12 cellular contexts compared by ENCODE assay signal in genomic region chr2:219209818-219210571, GRCh38. TPM values are rescaled to one million over a fixed set of nuclear protein-coding genes. Genes with fewer than 3 reads are reported as not detected.
DNase-seq lines count a peak whose midpoint lies in the region; ATAC-seq lines count a peak whose summit lies in the region.
"Had no signal": no experiment of that assay in that cellular context is flagged by ENCODE, and none has a peak within 500 bp of the region (broad histone marks: within the 10 kb centered on the region; RNA-seq: fewer than 3 reads in every experiment).

No MANE protein-coding gene starts in this region.

- H3K27ac ChIP-seq in BLaER1 (peak overlapping the region; percentile 49), trophoblast cell (ENCODE audit: low read depth, low read length) (no peak overlapping the region)
- H3K27ac ChIP-seq in naive thymus-derived CD4-positive, alpha-beta T cell (ENCODE audit: low read depth, low read length) = peak overlapping the region; percentile 25

- no peak overlapping the region for H3K4me3 ChIP-seq in BLaER1
- H3K4me3 ChIP-seq in naive thymus-derived CD4-positive, alpha-beta T cell (ENCODE audit: low read length) = no peak overlapping the region
- H3K4me3 ChIP-seq in trophoblast cell (ENCODE audit: low read depth, low read length) = no peak overlapping the region
- H3K4me3 ChIP-seq: tibial nerve had no signal

- CTCF ChIA-PET in naive thymus-derived CD4-positive, alpha-beta T cell (lab: Charles Lee) = interaction anchor here (1.2 to 5.0 kb wide), 4 partner anchors 36 to 180 kb away, joined by 3 to 54 read pairs (median 28); partner anchors contain the start of genes CNPPD1 and NHEJ1

- no peak overlapping the region for H4K12ac ChIP-seq in trophoblast cell (ENCODE audit: low read depth, low read length)

- H3K4me3 Mint-ChIP-seq in activated T-helper 1 cell treated with anti-CD3 and anti-CD28 coated beads, Interleukin-12 subunit alpha, Interleukin-12 subunit beta, Interleukin-2, Interleukin-4 antibody, amounts not matched to agents 30 ng/mL and 10 ng/mL and 1 ng/mL, durations not matched to agents 14 hours and 24 hours and 36 hours = peak overlapping the region; percentile 59
- peak overlapping the region in 4 of 10 donors; percentile 50 to 64 (median 52) for H3K4me3 Mint-ChIP-seq in naive thymus-derived CD4-positive, alpha-beta T cell

- H3K36me3 ChIP-seq in BLaER1 (peaks cover 65% of the 10 kb centered on the region), trophoblast cell (ENCODE audit: control insufficient read depth in 1 of 2, insufficient read depth in 2 of 2, low read length in 2 of 2) (peaks cover 56 to 63% of the 10 kb centered on the region in 2 experiments)
- H3K36me3 ChIP-seq in naive thymus-derived CD4-positive, alpha-beta T cell (ENCODE audit: control insufficient read depth in 2 of 3, insufficient read depth in 3 of 3, low read length in 3 of 3) = peaks cover 9 to 31% (median 14%) of the 10 kb centered on the region in 3 experiments

- H3K9me3 Mint-ChIP-seq in activated T-helper 1 cell treated with anti-CD3 and anti-CD28 coated beads, Interleukin-12 subunit alpha, Interleukin-12 subunit beta, Interleukin-2, Interleukin-4 antibody, amounts not matched to agents 30 ng/mL and 10 ng/mL and 1 ng/mL, durations not matched to agents 14 hours and 24 hours and 36 hours = no peaks in the 10 kb centered on the region
- H3K9me3 Mint-ChIP-seq in naive thymus-derived CD4-positive, alpha-beta T cell = peaks cover 0 to 5% (median 0%) of the 10 kb centered on the region in 11 donors

- H3K4me2 ChIP-seq in BLaER1 (peak overlapping the region; percentile 11), trophoblast cell (ENCODE audit: low read length) (no peak overlapping the region)

- H3K79me1 ChIP-seq in trophoblast cell (ENCODE audit: low read length) = peaks cover 5% of the 10 kb centered on the region

- no peak overlapping the region for H2BK12ac ChIP-seq in trophoblast cell (ENCODE audit: low read length)

- peaks cover 45% of the 10 kb centered on the region for H3K4me1 Mint-ChIP-seq in activated T-helper 1 cell treated with anti-CD3 and anti-CD28 coated beads, Interleukin-12 subunit alpha, Interleukin-12 subunit beta, Interleukin-2, Interleukin-4 antibody, amounts not matched to agents 30 ng/mL and 10 ng/mL and 1 ng/mL, durations not matched to agents 14 hours and 24 hours and 36 hours (ENCODE audit: low read depth)
- peaks cover 15 to 54% (median 47%) of the 10 kb centered on the region in 7 donors for H3K4me1 Mint-ChIP-seq in naive thymus-derived CD4-positive, alpha-beta T cell

- ATAC-seq in naive thymus-derived CD4-positive, alpha-beta T cell = no peak
- no peak for ATAC-seq in GM21360 (IDR thresholded peaks at IDR 0.05; ENCODE audit: unreplicated experiment)
- ATAC-seq: activated CD4-positive, CD25-positive, alpha-beta regulatory T cell treated with anti-CD3 and anti-CD28 coated beads, Interleukin-2, amount 50 U/mL, for 24 hours; left ventricle myocardium superior had no signal

- H3K9ac ChIP-seq in BLaER1 (peak overlapping the region; percentile 26; the same call in 1 of the 2 replicates), trophoblast cell (ENCODE audit: low read length) (no peak overlapping the region)

- H3K9me3 ChIP-seq in BLaER1 = no peaks in the 10 kb centered on the region
- H3K9me3 ChIP-seq in naive thymus-derived CD4-positive, alpha-beta T cell (ENCODE audit: control insufficient read depth in 2 of 3, low read length in 3 of 3) = no peaks in the 10 kb centered on the region
- no peaks in the 10 kb centered on the region for H3K9me3 ChIP-seq in trophoblast cell (ENCODE audit: insufficient read depth, low read depth, low read length)
- H3K9me3 ChIP-seq: tibial nerve had no signal

- no peak overlapping the region for H2BK120ac ChIP-seq in trophoblast cell (ENCODE audit: insufficient read depth, low read length, poor library complexity)

- H2AK5ac ChIP-seq in trophoblast cell (ENCODE audit: low read length) = no peak overlapping the region

- DNase-seq in GF-D8 (lab: John Stamatoyannopoulos, UW) (peak; percentile 60), trophoblast cell (no peak), COR-L47 (lab: John Stamatoyannopoulos, UW) (no peak), OCI-M2 (lab: John Stamatoyannopoulos, UW; ENCODE audit: unreplicated experiment) (no peak)
- no peak for DNase-seq in activated T-helper 1 cell treated with anti-CD3 and anti-CD28 coated beads, Interleukin-12 subunit alpha, Interleukin-12 subunit beta, Interleukin-2, Interleukin-4 antibody, amounts not matched to agents 30 ng/mL and 10 ng/mL and 1 ng/mL, durations not matched to agents 14 hours and 24 hours and 36 hours (ENCODE audit: low spot score)
- DNase-seq in naive thymus-derived CD4-positive, alpha-beta T cell = peak in 1 of 9 donors; percentile 20
- DNase-seq: left ventricle myocardium superior, NCI-H1417 treated with DMSO at 0.1 percent for 48 hours had no signal

- H3K27me3 Mint-ChIP-seq in activated T-helper 1 cell treated with anti-CD3 and anti-CD28 coated beads, Interleukin-12 subunit alpha, Interleukin-12 subunit beta, Interleukin-2, Interleukin-4 antibody, amounts not matched to agents 30 ng/mL and 10 ng/mL and 1 ng/mL, durations not matched to agents 14 hours and 24 hours and 36 hours (ENCODE audit: insufficient read depth) = no peaks in the 10 kb centered on the region
- H3K27me3 Mint-ChIP-seq in naive thymus-derived CD4-positive, alpha-beta T cell = no peaks in the 10 kb centered on the region

- no peaks in the 10 kb centered on the region for H4K20me1 ChIP-seq in BLaER1

- H3K27me3 ChIP-seq in BLaER1 = no peaks in the 10 kb centered on the region
- no peaks in the 10 kb centered on the region for H3K27me3 ChIP-seq in naive thymus-derived CD4-positive, alpha-beta T cell (ENCODE audit: control insufficient read depth in 2 of 2, insufficient read depth in 2 of 2, low read length in 2 of 2)
- H3K27me3 ChIP-seq in trophoblast cell (ENCODE audit: insufficient read depth, low read length) = no peaks in the 10 kb centered on the region
- H3K27me3 ChIP-seq: tibial nerve had no signal

- intact Hi-C loops in activated T-helper 1 cell treated with anti-CD3 and anti-CD28 coated beads, Interleukin-12 subunit alpha, Interleukin-12 subunit beta, Interleukin-2, Interleukin-4 antibody, amounts not matched to agents 30 ng/mL and 10 ng/mL and 1 ng/mL, durations not matched to agents 14 hours and 24 hours and 36 hours (cut with micrococcal nuclease) = no loop called here
- intact Hi-C loops in naive thymus-derived CD4-positive, alpha-beta T cell (cut with micrococcal nuclease) = loop anchor here (5.0 kb wide), 3 partner anchors 287 to 387 kb away; partner anchors contain the start of genes CHPF (in 1 of the 2), GMPPA (in 1 of the 2), STK11IP (in 1 of the 2) and TMEM198 (in 1 of the 2)

- no peak overlapping the region for H4K91ac ChIP-seq in trophoblast cell (ENCODE audit: low read depth, low read length)

- POLR2A ChIA-PET in naive thymus-derived CD4-positive, alpha-beta T cell (lab: Charles Lee) = interaction anchor here (1.1 to 17.4 kb wide), 10 partner anchors 20 to 85 kb away, joined by 3 to 343 read pairs (median 6); partner anchors contain the start of genes ANKZF1, ATG9A, CNPPD1 and DNAJB2

- H3K4me1 ChIP-seq in BLaER1 = peaks cover 40% of the 10 kb centered on the region
- peaks cover 20 to 28% of the 10 kb centered on the region in 2 donors for H3K4me1 ChIP-seq in naive thymus-derived CD4-positive, alpha-beta T cell (ENCODE audit: control insufficient read depth in 2 of 2, insufficient read depth in 2 of 2, low read length in 2 of 2)
- H3K4me1 ChIP-seq in trophoblast cell (ENCODE audit: control insufficient read depth in 1 of 2, insufficient read depth in 2 of 2, low read length in 2 of 2) = peaks cover 2 to 4% of the 10 kb centered on the region in 2 experiments

- H3K14ac ChIP-seq in trophoblast cell (ENCODE audit: low read length) = no peak overlapping the region

- H3K27ac Mint-ChIP-seq in activated T-helper 1 cell treated with anti-CD3 and anti-CD28 coated beads, Interleukin-12 subunit alpha, Interleukin-12 subunit beta, Interleukin-2, Interleukin-4 antibody, amounts not matched to agents 30 ng/mL and 10 ng/mL and 1 ng/mL, durations not matched to agents 14 hours and 24 hours and 36 hours = peak overlapping the region; percentile 79
- peak overlapping the region; percentile 78 to 98 (median 88) for H3K27ac Mint-ChIP-seq in naive thymus-derived CD4-positive, alpha-beta T cell

- peaks cover 5% of the 10 kb centered on the region for H3K79me2 ChIP-seq in trophoblast cell (ENCODE audit: control insufficient read depth, insufficient read depth, low read length, poor library complexity)

- H3K23ac ChIP-seq in trophoblast cell (ENCODE audit: low read length) = no peak overlapping the region

- no peak overlapping the region for H2BK5ac ChIP-seq in trophoblast cell (ENCODE audit: low read depth, low read length, poor library complexity)

- no peak overlapping the region for H2AFZ ChIP-seq in trophoblast cell (ENCODE audit: insufficient read depth, low read length, poor library complexity)

- H3K36me3 Mint-ChIP-seq in activated T-helper 1 cell treated with anti-CD3 and anti-CD28 coated beads, Interleukin-12 subunit alpha, Interleukin-12 subunit beta, Interleukin-2, Interleukin-4 antibody, amounts not matched to agents 30 ng/mL and 10 ng/mL and 1 ng/mL, durations not matched to agents 14 hours and 24 hours and 36 hours (ENCODE audit: low read depth) = peaks cover 50% of the 10 kb centered on the region
- H3K36me3 Mint-ChIP-seq in naive thymus-derived CD4-positive, alpha-beta T cell = peaks cover 0 to 22% (median 4%) of the 10 kb centered on the region in 5 donors

- no peak overlapping the region for H3K18ac ChIP-seq in trophoblast cell (ENCODE audit: low read length)

- no peak overlapping the region for H4K8ac ChIP-seq in trophoblast cell (ENCODE audit: low read depth, low read length)

- no peak overlapping the region for H3K4ac ChIP-seq in trophoblast cell (ENCODE audit: low read depth, low read length)

- WGBS in trophoblast cell (ENCODE audit: extremely low coverage, insufficient coverage, insufficient read length) = no CpG with 5 or more reads among the region's 15 CpGs

RNA-seq across cellular contexts. Expression of gene ZFAND2B, which starts 3.4 kb away (rescaled TPM):
- total RNA-seq in activated T-helper 1 cell treated with anti-CD3 and anti-CD28 coated beads, Interleukin-12 subunit alpha, Interleukin-12 subunit beta, Interleukin-2, Interleukin-4 antibody, amounts not matched to agents 30 ng/mL and 10 ng/mL and 1 ng/mL, durations not matched to agents 14 hours and 24 hours and 36 hours = 35.0 and 41.3 TPM in 2 replicates
- total RNA-seq in naive thymus-derived CD4-positive, alpha-beta T cell = 10 to 100 TPM; 50.1 to 79.5 (median 71.3) TPM
- polyA plus RNA-seq in naive thymus-derived CD4-positive, alpha-beta T cell = 10 to 100 TPM; 72.4 to 90.7 TPM
- 26.1 and 26.8 TPM in 2 replicates for polyA plus RNA-seq in trophoblast cell (2013)

RNA-seq across cellular contexts. Expression of gene ABCB6, which starts 8.8 kb away (rescaled TPM):
- total RNA-seq in activated T-helper 1 cell treated with anti-CD3 and anti-CD28 coated beads, Interleukin-12 subunit alpha, Interleukin-12 subunit beta, Interleukin-2, Interleukin-4 antibody, amounts not matched to agents 30 ng/mL and 10 ng/mL and 1 ng/mL, durations not matched to agents 14 hours and 24 hours and 36 hours = 31.9 and 32.9 TPM in 2 replicates
- 10 to 100 TPM in 2 of 5 experiments, 1 to 10 TPM in 3; 4.1 to 30.2 (median 8.3) TPM for total RNA-seq in naive thymus-derived CD4-positive, alpha-beta T cell
- 1 to 10 TPM in 1 of 2 donors, under 1 TPM in 1; 0.66 to 3.2 TPM for polyA plus RNA-seq in naive thymus-derived CD4-positive, alpha-beta T cell
- polyA plus RNA-seq in trophoblast cell (2013) = 18.9 and 20.8 TPM in 2 replicates

RNA-seq across cellular contexts. Expression of gene ATG9A, which starts 19.4 kb away (rescaled TPM):
- total RNA-seq in activated T-helper 1 cell treated with anti-CD3 and anti-CD28 coated beads, Interleukin-12 subunit alpha, Interleukin-12 subunit beta, Interleukin-2, Interleukin-4 antibody, amounts not matched to agents 30 ng/mL and 10 ng/mL and 1 ng/mL, durations not matched to agents 14 hours and 24 hours and 36 hours = 55.3 and 57.0 TPM in 2 replicates
- total RNA-seq in naive thymus-derived CD4-positive, alpha-beta T cell = 10 to 100 TPM; 52.6 to 66.0 (median 60.9) TPM
- polyA plus RNA-seq in naive thymus-derived CD4-positive, alpha-beta T cell = 10 to 100 TPM; 14.0 to 40.0 TPM
- polyA plus RNA-seq in trophoblast cell (2013) = 46.6 and 49.9 TPM in 2 replicates

RNA-seq across cellular contexts. Expression of gene ANKZF1, which starts 19.6 kb away (rescaled TPM):
- total RNA-seq in activated T-helper 1 cell treated with anti-CD3 and anti-CD28 coated beads, Interleukin-12 subunit alpha, Interleukin-12 subunit beta, Interleukin-2, Interleukin-4 antibody, amounts not matched to agents 30 ng/mL and 10 ng/mL and 1 ng/mL, durations not matched to agents 14 hours and 24 hours and 36 hours = 112 and 117 TPM in 2 replicates
- total RNA-seq in naive thymus-derived CD4-positive, alpha-beta T cell = 100 to 1,000 TPM; 117 to 287 (median 169) TPM
- polyA plus RNA-seq in naive thymus-derived CD4-positive, alpha-beta T cell = 10 to 100 TPM; 29.7 to 61.4 TPM
- polyA plus RNA-seq in trophoblast cell (2013) = 36.3 and 38.3 TPM in 2 replicates

RNA-seq across cellular contexts. Expression of gene RETREG2, which starts 31.9 kb away (rescaled TPM):
- total RNA-seq in activated T-helper 1 cell treated with anti-CD3 and anti-CD28 coated beads, Interleukin-12 subunit alpha, Interleukin-12 subunit beta, Interleukin-2, Interleukin-4 antibody, amounts not matched to agents 30 ng/mL and 10 ng/mL and 1 ng/mL, durations not matched to agents 14 hours and 24 hours and 36 hours = 58.4 and 61.5 TPM in 2 replicates
- total RNA-seq in naive thymus-derived CD4-positive, alpha-beta T cell = 100 to 1,000 TPM in 2 of 5 experiments, 10 to 100 TPM in 3; 70.2 to 124 (median 90.9) TPM
- polyA plus RNA-seq in naive thymus-derived CD4-positive, alpha-beta T cell = 10 to 100 TPM; 58.5 to 62.4 TPM
- 35.0 and 38.2 TPM in 2 replicates for polyA plus RNA-seq in trophoblast cell (2013)
